ENCODE assay signal across 28 cellular contexts in the genomic region with DNA sequence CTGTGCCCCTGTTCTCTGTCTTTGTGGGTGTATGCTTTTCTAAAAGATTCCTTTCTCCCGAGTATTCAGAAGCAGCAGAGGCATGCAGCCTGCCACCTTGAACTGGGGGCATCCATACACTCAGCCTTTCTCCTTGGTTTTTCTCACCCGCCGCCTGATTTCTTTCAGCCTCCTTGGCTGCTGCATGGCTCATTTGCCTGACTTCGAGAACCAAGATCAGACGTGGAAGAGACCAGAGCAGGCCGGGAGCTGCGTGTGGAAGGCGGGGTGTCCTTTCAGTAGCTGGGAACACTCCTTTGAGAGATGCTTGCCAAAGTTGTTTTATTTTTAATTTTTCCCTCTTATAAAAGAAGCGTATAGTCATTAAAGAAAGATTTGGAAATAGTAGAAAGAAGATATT. TPM values are rescaled to one million over a fixed set of nuclear protein-coding genes. Genes with fewer than 3 reads are reported as not detected.
"Had no signal": no experiment of that assay in that cellular context is flagged by ENCODE, and none has a peak within 500 bp of the region (broad histone marks: within the 10 kb centered on the region; RNA-seq: fewer than 3 reads in every experiment).

No MANE protein-coding gene starts in this region.

- H3K4me3 Mint-ChIP-seq: stimulated activated effector memory CD8-positive, alpha-beta T cell treated with anti-CD3 and anti-CD28 coated beads, Interleukin-12 subunit alpha, Interleukin-12 subunit beta, amount 100 ng/mL, for 72 hours; stimulated activated memory B cell treated with anti-CD40 and anti-IgM and Interleukin-4, amounts not matched to agents 10 μg/mL and 1 μg/mL and 100 μg/mL, for 72 hours; stimulated activated naive B cell treated with anti-CD40 and anti-IgM and Interleukin-4, amounts not matched to agents 10 μg/mL and 1 μg/mL and 100 μg/mL, for 72 hours; stimulated activated naive CD8-positive, alpha-beta T cell treated with anti-CD3 and anti-CD28 coated beads, Interleukin-15, amount 100 ng/mL, for 72 hours; stimulated activated naive CD8-positive, alpha-beta T cell treated with anti-CD3 and anti-CD28 coated beads, Interleukin-15, Interleukin-2, amounts not matched to agents 100 ng/mL and 50 ng/mL, for 24 hours; type B pancreatic cell had no signal

- H3K4me3 ChIP-seq: stomach, suprapubic skin, testis, thoracic aorta, thyroid gland, tibial artery, tibial nerve, transverse colon, upper lobe of left lung, upper lobe of right lung, uterus, vagina had no signal

- H3K36me3 ChIP-seq: stomach, suprapubic skin, thoracic aorta, thyroid gland, tibial artery, tibial nerve, transverse colon, upper lobe of left lung, upper lobe of right lung, uterus, vagina had no signal

- H3K36me3 Mint-ChIP-seq: stimulated activated effector memory CD8-positive, alpha-beta T cell treated with anti-CD3 and anti-CD28 coated beads, Interleukin-12 subunit alpha, Interleukin-12 subunit beta, amount 100 ng/mL, for 72 hours; stimulated activated memory B cell treated with anti-CD40 and anti-IgM and Interleukin-4, amounts not matched to agents 10 μg/mL and 1 μg/mL and 100 μg/mL, for 72 hours; stimulated activated naive B cell treated with anti-CD40 and anti-IgM and Interleukin-4, amounts not matched to agents 10 μg/mL and 1 μg/mL and 100 μg/mL, for 72 hours; type B pancreatic cell had no signal

- ATAC-seq: stimulated activated effector memory CD8-positive, alpha-beta T cell treated with anti-CD3 and anti-CD28 coated beads, Interleukin-12 subunit alpha, Interleukin-12 subunit beta, amount 100 ng/mL, for 72 hours; stimulated activated memory B cell treated with anti-CD40 and anti-IgM and Interleukin-4, amounts not matched to agents 10 μg/mL and 1 μg/mL and 100 μg/mL, for 72 hours; stimulated activated naive B cell treated with anti-CD40 and anti-IgM and Interleukin-4, amounts not matched to agents 10 μg/mL and 1 μg/mL and 100 μg/mL, for 72 hours; stimulated activated naive CD8-positive, alpha-beta T cell treated with anti-CD3 and anti-CD28 coated beads, Interleukin-15, amount 100 ng/mL, for 72 hours; stimulated activated naive CD8-positive, alpha-beta T cell treated with anti-CD3 and anti-CD28 coated beads, Interleukin-15, Interleukin-2, amounts not matched to agents 100 U/mL and 50 U/mL, for 24 hours; upper lobe of right lung had no signal

- H3K9me3 ChIP-seq: stomach, suprapubic skin, testis, thoracic aorta, thyroid gland, tibial artery, tibial nerve, transverse colon, upper lobe of left lung, upper lobe of right lung, uterus, vagina had no signal

- H3K4me1 Mint-ChIP-seq: stimulated activated effector memory CD8-positive, alpha-beta T cell treated with anti-CD3 and anti-CD28 coated beads, Interleukin-12 subunit alpha, Interleukin-12 subunit beta, amount 100 ng/mL, for 72 hours; stimulated activated memory B cell treated with anti-CD40 and anti-IgM and Interleukin-4, amounts not matched to agents 10 μg/mL and 1 μg/mL and 100 μg/mL, for 72 hours; stimulated activated naive B cell treated with anti-CD40 and anti-IgM and Interleukin-4, amounts not matched to agents 10 μg/mL and 1 μg/mL and 100 μg/mL, for 72 hours; stimulated activated naive CD8-positive, alpha-beta T cell treated with anti-CD3 and anti-CD28 coated beads, Interleukin-15, amount 100 ng/mL, for 72 hours had no signal

- H3K27ac ChIP-seq: stomach, suprapubic skin, testis, thoracic aorta, thyroid gland, tibial artery, tibial nerve, transverse colon, upper lobe of left lung, upper lobe of right lung, uterus, vagina had no signal

- H3K4me1 ChIP-seq: stomach, suprapubic skin, testis, tibial artery, tibial nerve, transverse colon, upper lobe of left lung, upper lobe of right lung, uterus, vagina had no signal

- H3K27ac Mint-ChIP-seq: stimulated activated effector memory CD8-positive, alpha-beta T cell treated with anti-CD3 and anti-CD28 coated beads, Interleukin-12 subunit alpha, Interleukin-12 subunit beta, amount 100 ng/mL, for 72 hours; stimulated activated memory B cell treated with anti-CD40 and anti-IgM and Interleukin-4, amounts not matched to agents 10 μg/mL and 1 μg/mL and 100 μg/mL, for 72 hours; stimulated activated naive B cell treated with anti-CD40 and anti-IgM and Interleukin-4, amounts not matched to agents 10 μg/mL and 1 μg/mL and 100 μg/mL, for 72 hours; stimulated activated naive CD8-positive, alpha-beta T cell treated with anti-CD3 and anti-CD28 coated beads, Interleukin-15, amount 100 ng/mL, for 72 hours; stimulated activated naive CD8-positive, alpha-beta T cell treated with anti-CD3 and anti-CD28 coated beads, Interleukin-15, Interleukin-2, amounts not matched to agents 100 ng/mL and 50 ng/mL, for 24 hours; type B pancreatic cell had no signal

- H3K27me3 Mint-ChIP-seq: stimulated activated naive CD8-positive, alpha-beta T cell treated with anti-CD3 and anti-CD28 coated beads, Interleukin-15, amount 100 ng/mL, for 72 hours; stimulated activated naive CD8-positive, alpha-beta T cell treated with anti-CD3 and anti-CD28 coated beads, Interleukin-15, Interleukin-2, amounts not matched to agents 100 ng/mL and 50 ng/mL, for 24 hours had no signal

- H3K9me3 Mint-ChIP-seq: stimulated activated effector memory CD8-positive, alpha-beta T cell treated with anti-CD3 and anti-CD28 coated beads, Interleukin-12 subunit alpha, Interleukin-12 subunit beta, amount 100 ng/mL, for 72 hours; stimulated activated memory B cell treated with anti-CD40 and anti-IgM and Interleukin-4, amounts not matched to agents 10 μg/mL and 1 μg/mL and 100 μg/mL, for 72 hours; stimulated activated naive B cell treated with anti-CD40 and anti-IgM and Interleukin-4, amounts not matched to agents 10 μg/mL and 1 μg/mL and 100 μg/mL, for 72 hours; stimulated activated naive CD8-positive, alpha-beta T cell treated with anti-CD3 and anti-CD28 coated beads, Interleukin-15, amount 100 ng/mL, for 72 hours; stimulated activated naive CD8-positive, alpha-beta T cell treated with anti-CD3 and anti-CD28 coated beads, Interleukin-15, Interleukin-2, amounts not matched to agents 100 ng/mL and 50 ng/mL, for 24 hours; type B pancreatic cell had no signal

- DNase-seq: stimulated activated CD4-positive, alpha-beta T cell treated with anti-CD3 and anti-CD28 coated beads, Interleukin-2, amount 100 ng/mL, for 48 hours; stimulated activated CD4-positive, alpha-beta T cell treated with anti-CD3 and anti-CD28 coated beads, Interleukin-4, amount 100 ng/mL, for 1 hour; stimulated activated CD4-positive, alpha-beta T cell treated with anti-CD3 and anti-CD28 coated beads, Interleukin-4, amount 100 ng/mL, for 24 hours; stimulated activated CD4-positive, alpha-beta T cell treated with anti-CD3 and anti-CD28 coated beads, Interleukin-4, amount 100 ng/mL, for 4 hours; stimulated activated CD8-positive, alpha-beta memory T cell treated with anti-CD3 and anti-CD28 coated beads, Interleukin-4, amount 100 ng/mL, for 48 hours; stimulated activated naive B cell treated with anti-CD40 and anti-IgM and Interleukin-4, amounts not matched to agents 10 μg/mL and 1 μg/mL and 100 μg/mL, for 72 hours; stimulated activated naive CD4-positive, alpha-beta T cell; stimulated activated naive CD4-positive, alpha-beta T cell treated with Interleukin-2 at 50 U/mL for 16 hours; stimulated activated naive CD8-positive, alpha-beta T cell treated with anti-CD3 and anti-CD28 coated beads, Interleukin-15, amount 100 ng/mL, for 72 hours; stimulated activated naive CD8-positive, alpha-beta T cell treated with anti-CD3 and anti-CD28 coated beads, Interleukin-15, Interleukin-2, amounts not matched to agents 100 U/mL and 50 U/mL, for 24 hours; stomach; substantia nigra; testis; thyroid gland; tibial artery; transverse colon; trophoblast cell; upper lobe of left lung; upper lobe of right lung; uterus had no signal

- H3K27me3 ChIP-seq: testis, thyroid gland, transverse colon, upper lobe of left lung, upper lobe of right lung, uterus, vagina had no signal

RNA-seq across cellular contexts. Expression of a gene that starts 53.1 kb away (rescaled TPM):
- total RNA-seq: vagina had no signal
